ENCODE assay signal across 8 cellular contexts in genomic region chr19:1082165-1082927, GRCh38.
A peak's percentile ranks its signal among the peaks of the same experiment; 100 is the strongest.
DNase-seq lines count a peak whose midpoint lies in the region; ATAC-seq, FAIRE-seq and TF ChIP-seq lines count a peak whose summit lies in the region.

No MANE protein-coding gene starts in this region.

- H3K36me3 Mint-ChIP-seq in nephron (ENCODE audit: low read depth) = peaks cover 3% of the 10 kb centered on the region

- ATAC-seq in GM21786 (IDR thresholded peaks at IDR 0.05; ENCODE audit: unreplicated experiment) (no peak), HG03520 (IDR thresholded peaks at IDR 0.05; ENCODE audit: unreplicated experiment) (no peak)

- DNase-seq in GM13976 (ENCODE audit: low spot score) (peak; percentile 86), NCI-H2227 (lab: John Stamatoyannopoulos, UW; ENCODE audit: unreplicated experiment) (peak; percentile 81), urothelium cell line (ENCODE audit: low spot score) (peak; percentile 13)
- DNase-seq in activated CD4-positive, alpha-beta T cell treated with anti-CD3 and anti-CD28 coated beads for 48 hours = peak; percentile 93
- peak; percentile 79 for DNase-seq in effector CD8-positive, alpha-beta T cell (lab: John Stamatoyannopoulos, UW)

- no peak for FAIRE-seq in urothelium cell line (lab: Jason Lieb, UNC)

- TF ChIP-seq CTCF in GM13976 (IDR thresholded peaks at IDR 0.05; ENCODE audit: borderline replicate concordance, control extremely low read depth, extremely low read depth, insufficient read depth, missing control alignments) (no peak), nephron (IDR thresholded peaks at IDR 0.05; ENCODE audit: unreplicated experiment in 3 of 3) (no peak)

- no peak overlapping the region for H3K27ac Mint-ChIP-seq in nephron

- peaks cover 6% of the 10 kb centered on the region for H3K4me1 Mint-ChIP-seq in nephron

- in situ Hi-C loops in GM13976 (cut with MboI; ENCODE audit: low sequenced_read_pairs, unreplicated experiment) = no loop called here

- no peaks in the 10 kb centered on the region for H3K27me3 Mint-ChIP-seq in nephron (ENCODE audit: low read depth)

- H3K4me3 Mint-ChIP-seq in nephron = peak overlapping the region; percentile 62 to 79 (median 75)

- H3K9me3 Mint-ChIP-seq in nephron = no peaks in the 10 kb centered on the region

Comparison
In these comparisons a context has a peak if more than half of its experiments do, and no peak if none do; other contexts are left out.
1. DNase-seq: peak in every context shown above with its lines; median percentile 93 in activated CD4-positive, alpha-beta T cell treated with anti-CD3 and anti-CD28 coated beads for 48 hours; 86 in GM13976; 81 in NCI-H2227; 79 in effector CD8-positive, alpha-beta T cell; 13 in urothelium cell line.